In the genomic region with DNA sequence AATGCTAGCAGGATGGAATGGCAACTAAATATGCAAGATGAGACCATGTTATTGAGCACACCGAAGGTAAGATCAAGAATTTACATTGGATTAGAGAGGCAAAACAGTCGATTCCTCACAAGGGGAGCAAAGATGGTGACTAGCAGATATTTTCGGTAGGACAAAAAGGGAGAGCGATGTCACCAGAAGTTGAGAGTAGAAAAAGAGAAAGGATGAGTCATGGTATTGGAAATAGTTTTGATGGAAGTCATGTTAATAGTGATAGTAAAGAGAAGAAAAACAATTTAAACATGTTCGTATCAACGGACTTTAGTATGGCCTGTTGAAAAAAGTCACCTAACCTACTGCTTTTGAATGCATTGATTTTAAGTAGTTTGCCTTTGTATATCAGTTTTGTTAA, we compare ENCODE assay signal across 1 cellular context.
TF ChIP-seq lines count a peak whose summit lies in the region.

No MANE protein-coding gene starts in this region.

TF ChIP-seq in endothelial cell of umbilical vein, 7 proteins besides CTCF, POLR2A, EP300 and RAD21 (continued from another document):
- no peak for TF ChIP-seq GATA2 (IDR thresholded peaks at IDR 0.05; ENCODE audit: insufficient read depth, insufficient read length, low read depth, low read length)
